ENCODE assay signal across 1 cellular context in genomic region chr16:88645941-88646340, GRCh38.
TF ChIP-seq lines count a peak whose summit lies in the region.

No MANE protein-coding gene starts in this region.

TF ChIP-seq in GM12878, 131 proteins besides CTCF, POLR2A, EP300 and RAD21:
- TF ChIP-seq E2F8 (IDR thresholded peaks at IDR 0.05; ENCODE audit: low read depth, partially characterized antibody) (no peak), YY1 (IDR thresholded peaks at IDR 0.05; ENCODE audit: low read depth, low read length) (no peak), SRF (IDR thresholded peaks at IDR 0.05; ENCODE audit: low read depth in 2 of 2, low read length in 2 of 2) (no peak), ZNF24 (IDR thresholded peaks at IDR 0.05) (no peak), SPI1 (IDR thresholded peaks at IDR 0.05; ENCODE audit: borderline replicate concordance, insufficient read depth, low read depth, low read length) (no peak), FOS (IDR thresholded peaks at IDR 0.05; ENCODE audit: borderline replicate concordance, extremely low read depth, insufficient read length) (no peak), SMAD1 (IDR thresholded peaks at IDR 0.05; ENCODE audit: low read depth, partially characterized antibody) (no peak), ELK1 (IDR thresholded peaks at IDR 0.05; ENCODE audit: low read depth, low read length) (no peak), POU2F2 (IDR thresholded peaks at IDR 0.05; ENCODE audit: borderline replicate concordance, low read depth, low read length) (no peak), ETV6 (conservative IDR thresholded peaks at IDR 0.05 in 1 of 2, IDR thresholded peaks at IDR 0.05 in 1 of 2; ENCODE audit: borderline replicate concordance in 1 of 2, low read depth in 1 of 2) (no peak), ASH2L (IDR thresholded peaks at IDR 0.05; ENCODE audit: borderline replicate concordance, low read depth) (no peak), MEF2B (IDR thresholded peaks at IDR 0.05; ENCODE audit: partially characterized antibody, poor library complexity, severe bottlenecking) (no peak), RBBP5 (conservative IDR thresholded peaks at IDR 0.05) (no peak), RB1 (IDR thresholded peaks at IDR 0.05; ENCODE audit: borderline replicate concordance) (no peak)
